Comparison of ENCODE assay signal across 1 cellular context in the genomic region with DNA sequence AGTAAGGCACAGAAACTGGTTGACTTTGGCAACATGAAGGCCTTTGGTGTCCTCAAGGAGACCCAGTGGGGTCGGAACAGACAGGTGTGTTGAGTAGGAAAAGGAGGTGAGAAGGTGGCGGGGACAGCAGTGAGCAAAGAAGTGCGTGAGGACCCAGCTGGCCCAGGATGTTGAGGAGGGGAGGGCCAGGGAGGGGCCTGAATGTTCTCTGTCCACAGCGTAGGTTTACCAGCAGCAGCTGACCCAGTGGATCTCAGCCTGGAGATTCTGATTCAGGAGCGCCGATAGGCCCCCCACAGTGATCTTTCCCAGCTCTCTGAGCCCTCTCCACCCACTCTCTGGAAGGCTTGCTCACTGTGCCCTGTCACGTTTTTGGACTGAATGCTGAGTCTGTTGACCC.
TF ChIP-seq lines count a peak whose summit lies in the region.

No MANE protein-coding gene starts in this region.

TF ChIP-seq in IMR-90, 13 proteins besides CTCF, POLR2A, EP300 and RAD21 (continued from another document):
- no peak for TF ChIP-seq CHD1 (IDR thresholded peaks at IDR 0.05; ENCODE audit: low read depth, low read length)
- no peak for TF ChIP-seq FOS (IDR thresholded peaks at IDR 0.05; ENCODE audit: low read depth, low read length)
- TF ChIP-seq, protein P1, sequence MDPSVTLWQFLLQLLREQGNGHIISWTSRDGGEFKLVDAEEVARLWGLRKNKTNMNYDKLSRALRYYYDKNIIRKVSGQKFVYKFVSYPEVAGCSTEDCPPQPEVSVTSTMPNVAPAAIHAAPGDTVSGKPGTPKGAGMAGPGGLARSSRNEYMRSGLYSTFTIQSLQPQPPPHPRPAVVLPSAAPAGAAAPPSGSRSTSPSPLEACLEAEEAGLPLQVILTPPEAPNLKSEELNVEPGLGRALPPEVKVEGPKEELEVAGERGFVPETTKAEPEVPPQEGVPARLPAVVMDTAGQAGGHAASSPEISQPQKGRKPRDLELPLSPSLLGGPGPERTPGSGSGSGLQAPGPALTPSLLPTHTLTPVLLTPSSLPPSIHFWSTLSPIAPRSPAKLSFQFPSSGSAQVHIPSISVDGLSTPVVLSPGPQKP (IDR thresholded peaks at IDR 0.05; ENCODE audit: borderline replicate concordance, low read depth, low read length) = no peak
- no peak for TF ChIP-seq MAZ (IDR thresholded peaks at IDR 0.05; ENCODE audit: borderline replicate concordance, low read depth, low read length)
- TF ChIP-seq NFE2L2 (IDR thresholded peaks at IDR 0.05; ENCODE audit: low read depth, low read length) = no peak
- 0 out of 2 replicates have a peak, but pooled peaks have one; percentile 39 for TF ChIP-seq BHLHE40 (IDR thresholded peaks at IDR 0.05; ENCODE audit: low read depth, low read length)
- TF ChIP-seq SMC3 (IDR thresholded peaks at IDR 0.05; ENCODE audit: low read depth, low read length) = no peak
